Comparison of ENCODE assay signal across 23 cellular contexts in the genomic region with DNA sequence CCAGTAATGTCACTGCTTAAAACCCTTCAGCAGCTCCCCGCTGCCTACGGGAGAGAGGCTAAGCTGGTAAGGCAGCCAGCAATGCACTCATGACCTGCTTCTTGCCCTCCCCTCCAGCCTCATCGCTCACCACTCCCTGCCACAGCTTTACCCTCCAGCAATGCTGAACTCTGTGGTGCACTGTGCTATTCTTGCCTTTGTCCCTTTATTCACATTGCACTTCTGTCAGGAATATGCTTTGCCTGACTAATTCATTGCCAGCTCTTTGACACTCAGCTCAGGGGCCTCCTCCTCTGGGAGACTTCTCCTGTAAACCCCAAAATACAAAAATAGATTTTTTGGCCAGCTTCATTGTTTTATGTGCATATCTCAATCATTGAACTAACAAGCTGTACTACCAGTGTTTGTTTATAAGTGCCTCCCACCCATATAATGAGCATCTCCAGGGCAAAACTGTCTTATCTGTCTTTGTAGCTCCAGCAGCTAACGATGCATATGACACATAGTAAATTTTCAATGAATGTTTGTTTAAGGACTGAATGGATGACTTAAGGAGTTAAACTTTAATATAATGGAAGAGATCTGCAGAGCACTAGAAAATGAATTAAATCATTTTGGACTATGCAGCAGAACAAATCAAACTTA. TPM values are rescaled to one million over a fixed set of nuclear protein-coding genes. Genes with fewer than 3 reads are reported as not detected.
A peak's percentile ranks its signal among the peaks of the same experiment; 100 is the strongest.
DNase-seq lines count a peak whose midpoint lies in the region; ATAC-seq and TF ChIP-seq lines count a peak whose summit lies in the region.
"Had no signal": no experiment of that assay in that cellular context is flagged by ENCODE, and none has a peak within 500 bp of the region (broad histone marks: within the 10 kb centered on the region; RNA-seq: fewer than 3 reads in every experiment).

No MANE protein-coding gene starts in this region.

- peak; percentile 15 for DNase-seq in COLO668 (lab: John Stamatoyannopoulos, UW; ENCODE audit: unreplicated experiment)
- DNase-seq in G401 (ENCODE audit: low spot score), result peak; percentile 76
- DNase-seq in WERI-Rb-1, result peak; percentile 18
- peak; percentile 85 for DNase-seq in left kidney (ENCODE audit: low read depth, low spot score)
- DNase-seq in putamen (ENCODE audit: low spot score), result no peak
- DNase-seq in AG08396 (ENCODE audit: low spot score), result no peak
- DNase-seq: activated CD4-positive, alpha-beta T cell treated with anti-CD3 and anti-CD28 coated beads, Interleukin-2, amount 10 ng/mL, durations not matched to agents 7 days and 5 days; activated T-cell treated with anti-CD3 and anti-CD28 coated beads, Interleukin-2, amount 50 U/mL, for 4 hours; DND-41; effector memory CD8-positive, alpha-beta T cell; NCI-H1417 treated with DMSO at 0.1 percent for 48 hours; NCI-H774; occipital lobe; spleen; uterus had no signal

- H3K27ac ChIP-seq in WERI-Rb-1, result no peak overlapping the region
- H3K27ac ChIP-seq: BLaER1, cardiac muscle cell, HL-60, KMS-11, spleen, uterus had no signal

- no peaks in the 10 kb centered on the region for H3K9me3 ChIP-seq in WERI-Rb-1 (ENCODE audit: severe bottlenecking)
- H3K9me3 ChIP-seq: BLaER1, uterus had no signal

- in situ Hi-C loops in G401 (cut with HindIII; ENCODE audit: low sequenced_read_pairs), result no loop called here

- TF ChIP-seq CTCF in WERI-Rb-1 (IDR thresholded peaks at IDR 0.05; ENCODE audit: low read depth, low read length), result no peak

- H3K4me3 ChIP-seq in WERI-Rb-1 (ENCODE audit: low read depth, low read length), result no peak overlapping the region
- H3K4me3 ChIP-seq: BLaER1, cardiac muscle cell, GM12878, spleen, uterus had no signal

- no peak for ATAC-seq in HG02759 (IDR thresholded peaks at IDR 0.05; ENCODE audit: unreplicated experiment)
- ATAC-seq in GM18858 (IDR thresholded peaks at IDR 0.05; ENCODE audit: unreplicated experiment), result no peak
- ATAC-seq: activated T-cell treated with anti-CD3 and anti-CD28 coated beads, Interleukin-2, amount 50 U/mL, for 4 hours; effector memory CD8-positive, alpha-beta T cell; GM12878; HCT116 had no signal

- H3K27me3 ChIP-seq in WERI-Rb-1 (ENCODE audit: insufficient read depth, low read depth, severe bottlenecking), result no peaks in the 10 kb centered on the region
- H3K27me3 ChIP-seq: BLaER1, uterus had no signal

- H3K36me3 ChIP-seq in WERI-Rb-1, result no peaks in the 10 kb centered on the region
- H3K36me3 ChIP-seq: BLaER1, cardiac muscle cell, spleen, uterus had no signal

RNA-seq across cellular contexts. Expression of a gene that starts 8.2 kb away (rescaled TPM):
- total RNA-seq in G401 (2014; rRNA removed; shearing (Covaris generic)), result 0.37 and 0.81 TPM in 2 replicates
- total RNA-seq: GM12878 had no signal

Comparison
In these comparisons a context has a peak if more than half of its experiments do, and no peak if none do; other contexts are left out.
1. DNase-seq: peak in COLO668 (single experiment), G401 (single experiment), WERI-Rb-1 (single experiment) and left kidney (single experiment); none in putamen (single experiment) and AG08396 (single experiment).